In the genomic region with DNA sequence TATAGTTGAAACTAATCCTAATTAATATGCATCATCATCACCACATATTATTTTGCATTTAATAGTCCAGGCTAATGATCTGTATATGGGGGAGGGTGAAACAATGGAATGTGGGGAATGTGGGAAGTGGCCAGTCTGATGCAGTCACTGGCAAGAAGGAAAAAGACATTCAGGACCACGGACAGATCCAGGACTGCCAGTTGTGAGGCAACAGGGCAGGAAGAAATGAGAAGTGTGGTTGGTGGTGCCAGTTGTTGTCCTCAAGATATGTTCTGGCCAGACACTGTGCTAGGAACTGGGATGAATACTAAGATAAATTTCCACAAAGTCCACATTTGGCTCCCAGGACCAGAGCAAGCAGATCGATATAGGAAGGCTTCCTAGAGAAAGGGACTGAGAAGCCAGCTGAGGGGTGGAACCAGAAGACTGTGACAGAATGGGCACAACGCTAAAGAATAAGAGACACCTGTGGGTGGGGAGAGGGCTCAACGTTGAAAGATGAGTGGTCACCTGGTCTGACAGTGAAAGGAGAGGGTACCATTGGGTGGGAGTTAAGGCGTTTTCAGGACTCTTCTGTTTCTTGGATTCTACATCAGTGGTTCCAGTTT, we compare ENCODE assay signal across 1 cellular context.
TF ChIP-seq lines count a peak whose summit lies in the region.

No MANE protein-coding gene starts in this region.

TF ChIP-seq in HepG2, 621 proteins besides CTCF, POLR2A, EP300 and RAD21 (continued from another document and continues in another):
- TF ChIP-seq, protein P1, sequence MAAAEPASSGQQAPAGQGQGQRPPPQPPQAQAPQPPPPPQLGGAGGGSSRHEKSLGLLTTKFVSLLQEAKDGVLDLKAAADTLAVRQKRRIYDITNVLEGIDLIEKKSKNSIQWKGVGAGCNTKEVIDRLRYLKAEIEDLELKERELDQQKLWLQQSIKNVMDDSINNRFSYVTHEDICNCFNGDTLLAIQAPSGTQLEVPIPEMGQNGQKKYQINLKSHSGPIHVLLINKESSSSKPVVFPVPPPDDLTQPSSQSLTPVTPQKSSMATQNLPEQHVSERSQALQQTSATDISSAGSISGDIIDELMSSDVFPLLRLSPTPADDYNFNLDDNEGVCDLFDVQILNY (CRISPR knock-in tag; conservative IDR thresholded peaks at IDR 0.05) = no peak
- no peak for TF ChIP-seq ZNF34 (CRISPR knock-in tag; IDR thresholded peaks at IDR 0.05; ENCODE audit: borderline replicate concordance)
- no peak for TF ChIP-seq ZNF780A (CRISPR knock-in tag; IDR thresholded peaks at IDR 0.05)
- no peak for TF ChIP-seq CCAR2 (optimal IDR thresholded peaks at IDR 0.05; ENCODE audit: low read depth, low read length)
- TF ChIP-seq, protein P2, sequence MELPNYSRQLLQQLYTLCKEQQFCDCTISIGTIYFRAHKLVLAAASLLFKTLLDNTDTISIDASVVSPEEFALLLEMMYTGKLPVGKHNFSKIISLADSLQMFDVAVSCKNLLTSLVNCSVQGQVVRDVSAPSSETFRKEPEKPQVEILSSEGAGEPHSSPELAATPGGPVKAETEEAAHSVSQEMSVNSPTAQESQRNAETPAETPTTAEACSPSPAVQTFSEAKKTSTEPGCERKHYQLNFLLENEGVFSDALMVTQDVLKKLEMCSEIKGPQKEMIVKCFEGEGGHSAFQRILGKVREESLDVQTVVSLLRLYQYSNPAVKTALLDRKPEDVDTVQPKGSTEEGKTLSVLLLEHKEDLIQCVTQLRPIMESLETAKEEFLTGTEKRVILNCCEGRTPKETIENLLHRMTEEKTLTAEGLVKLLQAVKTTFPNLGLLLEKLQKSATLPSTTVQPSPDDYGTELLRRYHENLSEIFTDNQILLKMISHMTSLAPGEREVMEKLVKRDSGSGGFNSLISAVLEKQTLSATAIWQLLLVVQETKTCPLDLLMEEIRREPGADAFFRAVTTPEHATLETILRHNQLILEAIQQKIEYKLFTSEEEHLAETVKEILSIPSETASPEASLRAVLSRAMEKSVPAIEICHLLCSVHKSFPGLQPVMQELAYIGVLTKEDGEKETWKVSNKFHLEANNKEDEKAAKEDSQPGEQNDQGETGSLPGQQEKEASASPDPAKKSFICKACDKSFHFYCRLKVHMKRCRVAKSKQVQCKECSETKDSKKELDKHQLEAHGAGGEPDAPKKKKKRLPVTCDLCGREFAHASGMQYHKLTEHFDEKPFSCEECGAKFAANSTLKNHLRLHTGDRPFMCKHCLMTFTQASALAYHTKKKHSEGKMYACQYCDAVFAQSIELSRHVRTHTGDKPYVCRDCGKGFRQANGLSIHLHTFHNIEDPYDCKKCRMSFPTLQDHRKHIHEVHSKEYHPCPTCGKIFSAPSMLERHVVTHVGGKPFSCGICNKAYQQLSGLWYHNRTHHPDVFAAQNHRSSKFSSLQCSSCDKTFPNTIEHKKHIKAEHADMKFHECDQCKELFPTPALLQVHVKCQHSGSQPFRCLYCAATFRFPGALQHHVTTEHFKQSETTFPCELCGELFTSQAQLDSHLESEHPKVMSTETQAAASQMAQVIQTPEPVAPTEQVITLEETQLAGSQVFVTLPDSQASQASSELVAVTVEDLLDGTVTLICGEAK (IDR thresholded peaks at IDR 0.05) = no peak
- TF ChIP-seq, protein P2 (CRISPR knock-in tag; IDR thresholded peaks at IDR 0.05) = no peak
- TF ChIP-seq JARID2 (CRISPR knock-in tag; IDR thresholded peaks at IDR 0.05; ENCODE audit: insufficient replicate concordance) = peak; percentile 65
- no peak for TF ChIP-seq TCF7L2 (IDR thresholded peaks at IDR 0.05; ENCODE audit: low read depth, low read length)
- TF ChIP-seq, protein P3, sequence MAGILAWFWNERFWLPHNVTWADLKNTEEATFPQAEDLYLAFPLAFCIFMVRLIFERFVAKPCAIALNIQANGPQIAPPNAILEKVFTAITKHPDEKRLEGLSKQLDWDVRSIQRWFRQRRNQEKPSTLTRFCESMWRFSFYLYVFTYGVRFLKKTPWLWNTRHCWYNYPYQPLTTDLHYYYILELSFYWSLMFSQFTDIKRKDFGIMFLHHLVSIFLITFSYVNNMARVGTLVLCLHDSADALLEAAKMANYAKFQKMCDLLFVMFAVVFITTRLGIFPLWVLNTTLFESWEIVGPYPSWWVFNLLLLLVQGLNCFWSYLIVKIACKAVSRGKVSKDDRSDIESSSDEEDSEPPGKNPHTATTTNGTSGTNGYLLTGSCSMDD (CRISPR knock-in tag; IDR thresholded peaks at IDR 0.05) = no peak
- TF ChIP-seq, protein P4, sequence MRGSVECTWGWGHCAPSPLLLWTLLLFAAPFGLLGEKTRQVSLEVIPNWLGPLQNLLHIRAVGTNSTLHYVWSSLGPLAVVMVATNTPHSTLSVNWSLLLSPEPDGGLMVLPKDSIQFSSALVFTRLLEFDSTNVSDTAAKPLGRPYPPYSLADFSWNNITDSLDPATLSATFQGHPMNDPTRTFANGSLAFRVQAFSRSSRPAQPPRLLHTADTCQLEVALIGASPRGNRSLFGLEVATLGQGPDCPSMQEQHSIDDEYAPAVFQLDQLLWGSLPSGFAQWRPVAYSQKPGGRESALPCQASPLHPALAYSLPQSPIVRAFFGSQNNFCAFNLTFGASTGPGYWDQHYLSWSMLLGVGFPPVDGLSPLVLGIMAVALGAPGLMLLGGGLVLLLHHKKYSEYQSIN (CRISPR knock-in tag; IDR thresholded peaks at IDR 0.05; ENCODE audit: borderline replicate concordance) = no peak
- TF ChIP-seq ZNF546 (CRISPR knock-in tag; conservative IDR thresholded peaks at IDR 0.05) = no peak
- TF ChIP-seq, protein P5, sequence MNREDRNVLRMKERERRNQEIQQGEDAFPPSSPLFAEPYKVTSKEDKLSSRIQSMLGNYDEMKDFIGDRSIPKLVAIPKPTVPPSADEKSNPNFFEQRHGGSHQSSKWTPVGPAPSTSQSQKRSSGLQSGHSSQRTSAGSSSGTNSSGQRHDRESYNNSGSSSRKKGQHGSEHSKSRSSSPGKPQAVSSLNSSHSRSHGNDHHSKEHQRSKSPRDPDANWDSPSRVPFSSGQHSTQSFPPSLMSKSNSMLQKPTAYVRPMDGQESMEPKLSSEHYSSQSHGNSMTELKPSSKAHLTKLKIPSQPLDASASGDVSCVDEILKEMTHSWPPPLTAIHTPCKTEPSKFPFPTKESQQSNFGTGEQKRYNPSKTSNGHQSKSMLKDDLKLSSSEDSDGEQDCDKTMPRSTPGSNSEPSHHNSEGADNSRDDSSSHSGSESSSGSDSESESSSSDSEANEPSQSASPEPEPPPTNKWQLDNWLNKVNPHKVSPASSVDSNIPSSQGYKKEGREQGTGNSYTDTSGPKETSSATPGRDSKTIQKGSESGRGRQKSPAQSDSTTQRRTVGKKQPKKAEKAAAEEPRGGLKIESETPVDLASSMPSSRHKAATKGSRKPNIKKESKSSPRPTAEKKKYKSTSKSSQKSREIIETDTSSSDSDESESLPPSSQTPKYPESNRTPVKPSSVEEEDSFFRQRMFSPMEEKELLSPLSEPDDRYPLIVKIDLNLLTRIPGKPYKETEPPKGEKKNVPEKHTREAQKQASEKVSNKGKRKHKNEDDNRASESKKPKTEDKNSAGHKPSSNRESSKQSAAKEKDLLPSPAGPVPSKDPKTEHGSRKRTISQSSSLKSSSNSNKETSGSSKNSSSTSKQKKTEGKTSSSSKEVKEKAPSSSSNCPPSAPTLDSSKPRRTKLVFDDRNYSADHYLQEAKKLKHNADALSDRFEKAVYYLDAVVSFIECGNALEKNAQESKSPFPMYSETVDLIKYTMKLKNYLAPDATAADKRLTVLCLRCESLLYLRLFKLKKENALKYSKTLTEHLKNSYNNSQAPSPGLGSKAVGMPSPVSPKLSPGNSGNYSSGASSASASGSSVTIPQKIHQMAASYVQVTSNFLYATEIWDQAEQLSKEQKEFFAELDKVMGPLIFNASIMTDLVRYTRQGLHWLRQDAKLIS (CRISPR knock-in tag; IDR thresholded peaks at IDR 0.05) = no peak
- peak; percentile 61; the same call in 1 of the 2 replicates for TF ChIP-seq KMT2B (CRISPR knock-in tag; IDR thresholded peaks at IDR 0.05)
- 0 out of 2 replicates have a peak, but pooled peaks have one; percentile 17 for TF ChIP-seq KAT8 (CRISPR knock-in tag; IDR thresholded peaks at IDR 0.05)
- TF ChIP-seq, protein P6, sequence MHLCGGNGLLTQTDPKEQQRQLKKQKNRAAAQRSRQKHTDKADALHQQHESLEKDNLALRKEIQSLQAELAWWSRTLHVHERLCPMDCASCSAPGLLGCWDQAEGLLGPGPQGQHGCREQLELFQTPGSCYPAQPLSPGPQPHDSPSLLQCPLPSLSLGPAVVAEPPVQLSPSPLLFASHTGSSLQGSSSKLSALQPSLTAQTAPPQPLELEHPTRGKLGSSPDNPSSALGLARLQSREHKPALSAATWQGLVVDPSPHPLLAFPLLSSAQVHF (CRISPR knock-in tag; IDR thresholded peaks at IDR 0.05) = no peak
- TF ChIP-seq, protein P7, sequence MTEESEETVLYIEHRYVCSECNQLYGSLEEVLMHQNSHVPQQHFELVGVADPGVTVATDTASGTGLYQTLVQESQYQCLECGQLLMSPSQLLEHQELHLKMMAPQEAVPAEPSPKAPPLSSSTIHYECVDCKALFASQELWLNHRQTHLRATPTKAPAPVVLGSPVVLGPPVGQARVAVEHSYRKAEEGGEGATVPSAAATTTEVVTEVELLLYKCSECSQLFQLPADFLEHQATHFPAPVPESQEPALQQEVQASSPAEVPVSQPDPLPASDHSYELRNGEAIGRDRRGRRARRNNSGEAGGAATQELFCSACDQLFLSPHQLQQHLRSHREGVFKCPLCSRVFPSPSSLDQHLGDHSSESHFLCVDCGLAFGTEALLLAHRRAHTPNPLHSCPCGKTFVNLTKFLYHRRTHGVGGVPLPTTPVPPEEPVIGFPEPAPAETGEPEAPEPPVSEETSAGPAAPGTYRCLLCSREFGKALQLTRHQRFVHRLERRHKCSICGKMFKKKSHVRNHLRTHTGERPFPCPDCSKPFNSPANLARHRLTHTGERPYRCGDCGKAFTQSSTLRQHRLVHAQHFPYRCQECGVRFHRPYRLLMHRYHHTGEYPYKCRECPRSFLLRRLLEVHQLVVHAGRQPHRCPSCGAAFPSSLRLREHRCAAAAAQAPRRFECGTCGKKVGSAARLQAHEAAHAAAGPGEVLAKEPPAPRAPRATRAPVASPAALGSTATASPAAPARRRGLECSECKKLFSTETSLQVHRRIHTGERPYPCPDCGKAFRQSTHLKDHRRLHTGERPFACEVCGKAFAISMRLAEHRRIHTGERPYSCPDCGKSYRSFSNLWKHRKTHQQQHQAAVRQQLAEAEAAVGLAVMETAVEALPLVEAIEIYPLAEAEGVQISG (CRISPR knock-in tag; IDR thresholded peaks at IDR 0.05) = peak; percentile 58
- TF ChIP-seq TSC22D2 (CRISPR knock-in tag; IDR thresholded peaks at IDR 0.05; ENCODE audit: borderline replicate concordance) = peak; percentile 95
- TF ChIP-seq KLF11 (CRISPR knock-in tag; IDR thresholded peaks at IDR 0.05) = peak; percentile 87; the same call in 1 of the 2 replicates
- TF ChIP-seq SATB2 (CRISPR knock-in tag; IDR thresholded peaks at IDR 0.05) = 0 out of 2 replicates have a peak, but pooled peaks have one; percentile 52
- TF ChIP-seq ELF3 (CRISPR knock-in tag; IDR thresholded peaks at IDR 0.05) = peak; percentile 72
- TF ChIP-seq, protein P8, sequence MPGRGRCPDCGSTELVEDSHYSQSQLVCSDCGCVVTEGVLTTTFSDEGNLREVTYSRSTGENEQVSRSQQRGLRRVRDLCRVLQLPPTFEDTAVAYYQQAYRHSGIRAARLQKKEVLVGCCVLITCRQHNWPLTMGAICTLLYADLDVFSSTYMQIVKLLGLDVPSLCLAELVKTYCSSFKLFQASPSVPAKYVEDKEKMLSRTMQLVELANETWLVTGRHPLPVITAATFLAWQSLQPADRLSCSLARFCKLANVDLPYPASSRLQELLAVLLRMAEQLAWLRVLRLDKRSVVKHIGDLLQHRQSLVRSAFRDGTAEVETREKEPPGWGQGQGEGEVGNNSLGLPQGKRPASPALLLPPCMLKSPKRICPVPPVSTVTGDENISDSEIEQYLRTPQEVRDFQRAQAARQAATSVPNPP (CRISPR knock-in tag; IDR thresholded peaks at IDR 0.05) = no peak
- no peak for TF ChIP-seq ATF7 (IDR thresholded peaks at IDR 0.05)
- TF ChIP-seq ATF7 (CRISPR knock-in tag; IDR thresholded peaks at IDR 0.05) = no peak
- no peak for TF ChIP-seq AGO1 (IDR thresholded peaks at IDR 0.05; ENCODE audit: low read depth, low read length, poor library complexity, severe bottlenecking)
- TF ChIP-seq PCBP1 (IDR thresholded peaks at IDR 0.05; ENCODE audit: borderline replicate concordance, low read depth, low read length) = no peak
- peak; percentile 88 for TF ChIP-seq ZNF232 (CRISPR knock-in tag; IDR thresholded peaks at IDR 0.05; ENCODE audit: borderline replicate concordance)
- TF ChIP-seq, protein P9, sequence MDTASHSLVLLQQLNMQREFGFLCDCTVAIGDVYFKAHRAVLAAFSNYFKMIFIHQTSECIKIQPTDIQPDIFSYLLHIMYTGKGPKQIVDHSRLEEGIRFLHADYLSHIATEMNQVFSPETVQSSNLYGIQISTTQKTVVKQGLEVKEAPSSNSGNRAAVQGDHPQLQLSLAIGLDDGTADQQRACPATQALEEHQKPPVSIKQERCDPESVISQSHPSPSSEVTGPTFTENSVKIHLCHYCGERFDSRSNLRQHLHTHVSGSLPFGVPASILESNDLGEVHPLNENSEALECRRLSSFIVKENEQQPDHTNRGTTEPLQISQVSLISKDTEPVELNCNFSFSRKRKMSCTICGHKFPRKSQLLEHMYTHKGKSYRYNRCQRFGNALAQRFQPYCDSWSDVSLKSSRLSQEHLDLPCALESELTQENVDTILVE (CRISPR knock-in tag; IDR thresholded peaks at IDR 0.05) = peak; percentile 86
- no peak for TF ChIP-seq PAWR (CRISPR knock-in tag; IDR thresholded peaks at IDR 0.05; ENCODE audit: borderline replicate concordance)
- TF ChIP-seq, protein P10, sequence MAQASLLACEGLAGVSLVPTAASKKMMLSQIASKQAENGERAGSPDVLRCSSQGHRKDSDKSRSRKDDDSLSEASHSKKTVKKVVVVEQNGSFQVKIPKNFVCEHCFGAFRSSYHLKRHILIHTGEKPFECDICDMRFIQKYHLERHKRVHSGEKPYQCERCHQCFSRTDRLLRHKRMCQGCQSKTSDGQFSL (CRISPR knock-in tag; IDR thresholded peaks at IDR 0.05) = no peak
